7 cellular contexts compared by ENCODE assay signal in genomic region chr19:20661150-20661819, GRCh38. TPM values are rescaled to one million over a fixed set of nuclear protein-coding genes. Genes with fewer than 3 reads are reported as not detected.
DNase-seq lines count a peak whose midpoint lies in the region; ATAC-seq and TF ChIP-seq lines count a peak whose summit lies in the region.

Gene ZNF626, minus strand, starts transcription at chr19:20661571. Its CDS starts 125 bp downstream, at chr19:20661446.

- peak within 1 kb of the TSS; percentile 96 for H3K4me3 Mint-ChIP-seq in osteocyte (ENCODE audit: unreplicated experiment)

- peaks cover 13% of the 10 kb centered on the region for H3K4me1 Mint-ChIP-seq in osteocyte (ENCODE audit: unreplicated experiment)

- peak; percentile 95 for DNase-seq in adipocyte (ENCODE audit: low read depth)
- peak; percentile 96 for DNase-seq in cardiac septum (ENCODE audit: low spot score)
- peak; percentile 97 for DNase-seq in osteocyte (ENCODE audit: extremely low spot score, unreplicated experiment)
- DNase-seq in superior temporal gyrus (ENCODE audit: extremely low spot score): peak; percentile 100

- H3K27me3 Mint-ChIP-seq in osteocyte (ENCODE audit: unreplicated experiment): no peaks in the 10 kb centered on the region

- peaks cover 29% of the 10 kb centered on the region for H3K9me3 ChIP-seq in adipocyte (ENCODE audit: control insufficient read depth, low read length)

- no peaks in the 10 kb centered on the region for H3K27me3 ChIP-seq in adipocyte (replicated peaks; ENCODE audit: control insufficient read depth, insufficient read depth, low read length)

- peak within 1 kb of the TSS; percentile 100 for H3K27ac Mint-ChIP-seq in osteocyte (ENCODE audit: unreplicated experiment)

- peaks cover 33% of the 10 kb centered on the region for H3K36me3 ChIP-seq in adipocyte (ENCODE audit: control insufficient read depth, insufficient read depth, low read length, severe bottlenecking)

- intact Hi-C loops in cardiac septum (cut with DNase I): loop anchor here (10.0 kb wide), 2 partner anchors 96 to 114 kb away; partner anchors contain the start of genes ZNF66 and ZNF737

- peaks cover 6% of the 10 kb centered on the region for H3K4me1 ChIP-seq in adipocyte (ENCODE audit: control insufficient read depth, insufficient read depth, low read length)

- no peak for TF ChIP-seq CTCF in osteocyte (IDR thresholded peaks at IDR 0.05)

- H3K9ac ChIP-seq in adipocyte (ENCODE audit: low read length): peak within 1 kb of the TSS; percentile 91

- H3K36me3 Mint-ChIP-seq in osteocyte (ENCODE audit: unreplicated experiment): peaks cover 47% of the 10 kb centered on the region

- peak; percentile 89 for ATAC-seq in GM19043 (IDR thresholded peaks at IDR 0.05; ENCODE audit: low read depth, unreplicated experiment)
- peak; percentile 90 for ATAC-seq in HG03460 (IDR thresholded peaks at IDR 0.05; ENCODE audit: unreplicated experiment)
- ATAC-seq in SK-N-SH treated with all-trans-retinoic acid at 6 μM for 48 hours: peak; percentile 98

- H3K9me3 Mint-ChIP-seq in osteocyte (ENCODE audit: unreplicated experiment): peaks cover 27% of the 10 kb centered on the region

- peak within 1 kb of the TSS; percentile 90 for H3K4me3 ChIP-seq in adipocyte (ENCODE audit: low read length)

TF ChIP-seq in SK-N-SH treated with all-trans-retinoic acid at 6 μM for 48 hours, 23 proteins besides CTCF, POLR2A, EP300 and RAD21:
- no peak for TF ChIP-seq SNAI2 (CRISPR knock-in tag; IDR thresholded peaks at IDR 0.05)
- no peak for TF ChIP-seq ISL1 (CRISPR knock-in tag; IDR thresholded peaks at IDR 0.05)
- no peak for TF ChIP-seq OSR1 (CRISPR knock-in tag; IDR thresholded peaks at IDR 0.05)
- no peak for TF ChIP-seq CSDC2 (CRISPR knock-in tag; IDR thresholded peaks at IDR 0.05)
- no peak for TF ChIP-seq POU6F1 (CRISPR knock-in tag; IDR thresholded peaks at IDR 0.05; ENCODE audit: borderline replicate concordance, low read depth)
- TF ChIP-seq ZFP30 (CRISPR knock-in tag; IDR thresholded peaks at IDR 0.05): no peak
- no peak for TF ChIP-seq TOX (CRISPR knock-in tag; IDR thresholded peaks at IDR 0.05; ENCODE audit: borderline replicate concordance)
- peak; percentile 8; the same call in 1 of the 2 replicates for TF ChIP-seq PATZ1 (CRISPR knock-in tag; IDR thresholded peaks at IDR 0.05; ENCODE audit: borderline replicate concordance)
- TF ChIP-seq RARB (CRISPR knock-in tag; IDR thresholded peaks at IDR 0.05): no peak
- TF ChIP-seq TCF4 (CRISPR knock-in tag; IDR thresholded peaks at IDR 0.05; ENCODE audit: borderline replicate concordance): no peak
- peak; percentile 50; the same call in 1 of the 2 replicates for TF ChIP-seq ZFP3 (CRISPR knock-in tag; IDR thresholded peaks at IDR 0.05)
- no peak for TF ChIP-seq PPARA (CRISPR knock-in tag; IDR thresholded peaks at IDR 0.05; ENCODE audit: borderline replicate concordance)
- TF ChIP-seq ARNTL (CRISPR knock-in tag; IDR thresholded peaks at IDR 0.05; ENCODE audit: borderline replicate concordance, low read depth): no peak
- TF ChIP-seq ZC3H10 (CRISPR knock-in tag; IDR thresholded peaks at IDR 0.05): no peak
- TF ChIP-seq GLIS3 (CRISPR knock-in tag; IDR thresholded peaks at IDR 0.05): no peak
- no peak for TF ChIP-seq ESRRG (CRISPR knock-in tag; IDR thresholded peaks at IDR 0.05)
- TF ChIP-seq ZNF565 (CRISPR knock-in tag; conservative IDR thresholded peaks at IDR 0.05; ENCODE audit: low read depth): no peak

RNA-seq across cellular contexts. Expression of gene ZNF626, which starts in this region (rescaled TPM):
- total RNA-seq in cardiac septum (8.6 TPM), osteocyte (13.2 and 13.3 TPM in 2 replicates)

Comparison
In these comparisons a context has a peak if more than half of its experiments do, and no peak if none do; other contexts are left out.
1. Peak in every context shown above with its lines: DNase-seq, ATAC-seq and H3K4me3 ChIP-seq.